10 cellular contexts compared by ENCODE assay signal in genomic region chr5:134240421-134240962, GRCh38. TPM values are rescaled to one million over a fixed set of nuclear protein-coding genes. Genes with fewer than 3 reads are reported as not detected.
DNase-seq lines count a peak whose midpoint lies in the region; FAIRE-seq and TF ChIP-seq lines count a peak whose summit lies in the region.
"Had no signal": no experiment of that assay in that cellular context is flagged by ENCODE, and none has a peak within 500 bp of the region (broad histone marks: within the 10 kb centered on the region; RNA-seq: fewer than 3 reads in every experiment).

No MANE protein-coding gene starts in this region.

- H3K27ac Mint-ChIP-seq in MCF 10A (ENCODE audit: low read depth, unreplicated experiment): no peak overlapping the region
- H3K27ac Mint-ChIP-seq: CD4-positive, CD25-positive, alpha-beta regulatory T cell had no signal

- H2AK5ac ChIP-seq in mesenchymal stem cell (ENCODE audit: low read length, severe bottlenecking): no peak overlapping the region

- H3K36me3 Mint-ChIP-seq in MCF 10A (ENCODE audit: insufficient read depth, unreplicated experiment): no peaks in the 10 kb centered on the region
- H3K36me3 Mint-ChIP-seq: CD4-positive, CD25-positive, alpha-beta regulatory T cell had no signal

- POLR2A ChIA-PET in MCF 10A (lab: Yijun Ruan, JAX): interaction anchor here (10.1 kb wide), 1 partner anchor 17 kb away, joined by 349 read pairs; the partner anchor contains the start of gene PPP2CA

- no TSS peak for BruUV-seq in MCF 10A (replicated peaks; lab: Mats Ljungman, UMichigan)

- no peaks in the 10 kb centered on the region for H3K9me3 ChIP-seq in mesenchymal stem cell (ENCODE audit: control insufficient read depth, low read length)
- H3K9me3 ChIP-seq in vagina: no peaks in the 10 kb centered on the region
- H3K9me3 ChIP-seq: SJCRH30 had no signal

- peak overlapping the region; percentile 73 for H3K9ac ChIP-seq in mesenchymal stem cell (ENCODE audit: low read length)

- no peak overlapping the region for H3K14ac ChIP-seq in mesenchymal stem cell (ENCODE audit: low read length in 2 of 2)

- H2BK5ac ChIP-seq in mesenchymal stem cell (ENCODE audit: low read depth, low read length, poor library complexity, severe bottlenecking): no peak overlapping the region

- H3K9me3 Mint-ChIP-seq in MCF 10A (ENCODE audit: unreplicated experiment): no peaks in the 10 kb centered on the region

- H3K79me1 ChIP-seq in mesenchymal stem cell (replicated peaks; ENCODE audit: low read length, poor library complexity, severe bottlenecking): no peaks in the 10 kb centered on the region

- no peak overlapping the region for H3K18ac ChIP-seq in mesenchymal stem cell (ENCODE audit: low read depth in 1 of 2, low read length in 2 of 2)

- H2AFZ ChIP-seq in mesenchymal stem cell (ENCODE audit: low read depth, low read length): no peak overlapping the region

- no peak overlapping the region for H4K8ac ChIP-seq in mesenchymal stem cell (ENCODE audit: low read length)

- DNase-seq in T47D (ENCODE audit: low read depth in 1 of 2, low spot score in 1 of 2): peak; percentile 55 to 71
- no peak for DNase-seq in MCF 10A (ENCODE audit: unreplicated experiment)
- DNase-seq in dorsolateral prefrontal cortex: peak in 8 of 10 donors; percentile 17 to 69 (median 58)
- DNase-seq in mesenchymal stem cell: peak; percentile 78
- DNase-seq in vagina (ENCODE audit: extremely low spot score in 2 of 2): no peak
- no peak for DNase-seq in effector CD4-positive, alpha-beta T cell
- no peak for DNase-seq in RCC 7860 (ENCODE audit: low spot score)
- DNase-seq in urothelium cell line (ENCODE audit: low spot score): no peak
- DNase-seq: CD4-positive, CD25-positive, alpha-beta regulatory T cell had no signal

- H3K27ac ChIP-seq in dorsolateral prefrontal cortex: peak overlapping the region; percentile 27 to 94 (median 83)
- H3K27ac ChIP-seq in mesenchymal stem cell (ENCODE audit: low read length, poor library complexity, severe bottlenecking): peak overlapping the region; percentile 72
- H3K27ac ChIP-seq in vagina: peak overlapping the region; percentile 21
- H3K27ac ChIP-seq: SJCRH30 had no signal

- CTCF ChIA-PET in MCF 10A (lab: Yijun Ruan, JAX): no interaction called here

- H3K4me1 Mint-ChIP-seq in MCF 10A (ENCODE audit: insufficient read depth, unreplicated experiment): peaks cover 7% of the 10 kb centered on the region
- H3K4me1 Mint-ChIP-seq: CD4-positive, CD25-positive, alpha-beta regulatory T cell had no signal

- H3K23ac ChIP-seq in mesenchymal stem cell (ENCODE audit: low read length in 2 of 2): no peak overlapping the region

- H2BK15ac ChIP-seq in mesenchymal stem cell (ENCODE audit: low read depth, poor library complexity, severe bottlenecking): no peak overlapping the region

- H3K4me1 ChIP-seq in mesenchymal stem cell (ENCODE audit: control insufficient read depth, insufficient read depth, low read depth, low read length) (peaks cover 10% of the 10 kb centered on the region), vagina (peaks cover 5% of the 10 kb centered on the region)

- H3K4ac ChIP-seq in mesenchymal stem cell (ENCODE audit: low read depth in 1 of 2, low read length in 2 of 2): no peak overlapping the region

- WGBS in mesenchymal stem cell: 71% methylated on average over 7 of the region's 7 CpGs

- in situ Hi-C loops in T47D (cut with HindIII; ENCODE audit: low pct_unique_long_range_greater_than_20kb, low sequenced_read_pairs): no loop called here

- no peaks in the 10 kb centered on the region for H3K27me3 ChIP-seq in dorsolateral prefrontal cortex
- H3K27me3 ChIP-seq in mesenchymal stem cell (ENCODE audit: control insufficient read depth in 1 of 2, insufficient read depth in 1 of 2, low read length in 2 of 2): peaks cover 0 to 5% of the 10 kb centered on the region in 2 experiments
- no peaks in the 10 kb centered on the region for H3K27me3 ChIP-seq in vagina

- H3K4me3 Mint-ChIP-seq in MCF 10A (ENCODE audit: unreplicated experiment): no peak overlapping the region
- H3K4me3 Mint-ChIP-seq: CD4-positive, CD25-positive, alpha-beta regulatory T cell had no signal

- no peak for FAIRE-seq in RCC 7860 (lab: Jason Lieb, UNC)
- no peak for FAIRE-seq in urothelium cell line (lab: Jason Lieb, UNC)

- TF ChIP-seq CTCF in MCF 10A (IDR thresholded peaks at IDR 0.05; ENCODE audit: unreplicated experiment) (no peak), dorsolateral prefrontal cortex (IDR thresholded peaks at IDR 0.05 in 54 of 56, conservative IDR thresholded peaks at IDR 0.05 in 2 of 56; ENCODE audit: low read depth in 1 of 56, partially characterized antibody in 56 of 56) (no peak), vagina (IDR thresholded peaks at IDR 0.05) (no peak)

- H3K4me3 ChIP-seq in dorsolateral prefrontal cortex (peak overlapping the region in 51 of 59 donors; percentile 1 to 59 (median 33)), mesenchymal stem cell (ENCODE audit: insufficient read depth in 1 of 2, low read depth in 1 of 2, low read length in 2 of 2) (peak overlapping the region in 1 of 2 experiments; percentile 44), vagina (no peak overlapping the region)
- H3K4me3 ChIP-seq: SJCRH30 had no signal

- TF ChIP-seq POLR2A in vagina (IDR thresholded peaks at IDR 0.05): no peak

- H4K91ac ChIP-seq in mesenchymal stem cell (ENCODE audit: low read length): no peak overlapping the region

- H2BK120ac ChIP-seq in mesenchymal stem cell (ENCODE audit: low read depth, low read length): no peak overlapping the region

- H3K4me2 ChIP-seq in mesenchymal stem cell (ENCODE audit: low read length, poor library complexity, severe bottlenecking): peak overlapping the region; percentile 72

- intact Hi-C loops in MCF 10A (cut with micrococcal nuclease) (no loop called here), dorsolateral prefrontal cortex (cut with DNase I) (no loop called here), vagina (cut with DNase I) (no loop called here)

- H2BK12ac ChIP-seq in mesenchymal stem cell (ENCODE audit: low read length in 2 of 2): no peak overlapping the region

- no peaks in the 10 kb centered on the region for H3K27me3 Mint-ChIP-seq in MCF 10A (ENCODE audit: insufficient read depth, unreplicated experiment)

- H3K36me3 ChIP-seq in mesenchymal stem cell (ENCODE audit: control insufficient read depth in 1 of 2, insufficient read depth in 2 of 2, low read depth in 1 of 2, low read length in 2 of 2) (no peaks in the 10 kb centered on the region), vagina (no peaks in the 10 kb centered on the region)
- H3K36me3 ChIP-seq: SJCRH30 had no signal

RNA-seq across cellular contexts. Expression of gene PPP2CA, which starts 14.6 kb away (rescaled TPM):
- total RNA-seq in MCF 10A (2022) (317 and 359 TPM in 2 replicates), dorsolateral prefrontal cortex (100 to 1,000 TPM in 116 of 120 experiments, 10 to 100 TPM in 4; 82.2 to 254 (median 188) TPM), vagina (56.2 TPM)
- polyA plus RNA-seq in mesenchymal stem cell (2013, experiment 1 of 2): 42.6 TPM
- polyA plus RNA-seq in mesenchymal stem cell (2013, experiment 2 of 2): 43.2 TPM

Comparison
In these comparisons a context has a peak if more than half of its experiments do, and no peak if none do; other contexts are left out.
1. DNase-seq: peak in T47D (2 of 2), dorsolateral prefrontal cortex (8 of 10) and mesenchymal stem cell (single experiment); none in MCF 10A (single experiment), vagina (0 of 2), effector CD4-positive, alpha-beta T cell (single experiment), RCC 7860 (single experiment) and urothelium cell line (single experiment).
2. H3K27ac ChIP-seq: peak in every context shown above with its lines; median percentile 83 in dorsolateral prefrontal cortex; 72 in mesenchymal stem cell; 21 in vagina.
3. H3K4me3 ChIP-seq: peak in dorsolateral prefrontal cortex (51 of 59); none in vagina (0 of 2).